1 cellular context compared by ENCODE assay signal in genomic region chr18:36450264-36450663, GRCh38.
TF ChIP-seq lines count a peak whose summit lies in the region.

No MANE protein-coding gene starts in this region.

TF ChIP-seq in HEK293, 187 proteins besides CTCF, POLR2A, EP300 and RAD21 (continued from another document and continues in another):
- TF ChIP-seq ZNF362 (tag by site-specific recombination; IDR thresholded peaks at IDR 0.05), result no peak
- no peak for TF ChIP-seq ZBTB48 (tag by site-specific recombination; IDR thresholded peaks at IDR 0.05)
- TF ChIP-seq SP3 (tag by site-specific recombination; IDR thresholded peaks at IDR 0.05), result no peak
- no peak for TF ChIP-seq ZNF350 (tag by site-specific recombination; IDR thresholded peaks at IDR 0.05)
- TF ChIP-seq PRDM4 (tag by site-specific recombination; IDR thresholded peaks at IDR 0.05), result no peak
- TF ChIP-seq ZNF776 (tag by site-specific recombination; IDR thresholded peaks at IDR 0.05; ENCODE audit: borderline replicate concordance), result no peak
- no peak for TF ChIP-seq ZNF311 (tag by site-specific recombination; IDR thresholded peaks at IDR 0.05; ENCODE audit: borderline replicate concordance)
- no peak for TF ChIP-seq ZFP37 (tag by site-specific recombination; IDR thresholded peaks at IDR 0.05)
- TF ChIP-seq ZSCAN16 (tag by site-specific recombination; IDR thresholded peaks at IDR 0.05), result no peak
- TF ChIP-seq ZSCAN5A (tag by site-specific recombination; IDR thresholded peaks at IDR 0.05), result no peak
- no peak for TF ChIP-seq ZNF830 (tag by site-specific recombination; IDR thresholded peaks at IDR 0.05; ENCODE audit: low read depth)
- 0 out of 2 replicates have a peak, but pooled peaks have one; percentile 39 for TF ChIP-seq ZNF501 (tag by site-specific recombination; IDR thresholded peaks at IDR 0.05)
- TF ChIP-seq ZNF76 (tag by site-specific recombination; IDR thresholded peaks at IDR 0.05; ENCODE audit: borderline replicate concordance, low read depth), result no peak
- TF ChIP-seq ZNF768 (tag by site-specific recombination; IDR thresholded peaks at IDR 0.05), result no peak
- TF ChIP-seq ZBTB8A (tag by site-specific recombination; IDR thresholded peaks at IDR 0.05), result peak; percentile 51; the same call in 1 of the 2 replicates
- no peak for TF ChIP-seq ZBTB49 (tag by site-specific recombination; IDR thresholded peaks at IDR 0.05; ENCODE audit: low read depth)
- TF ChIP-seq ZNF394 (tag by site-specific recombination; IDR thresholded peaks at IDR 0.05; ENCODE audit: borderline replicate concordance), result peak; percentile 84
- TF ChIP-seq ZNF624 (tag by site-specific recombination; IDR thresholded peaks at IDR 0.05), result no peak
- 0 out of 2 replicates have a peak, but pooled peaks have one; percentile 25 for TF ChIP-seq ZNF664 (tag by site-specific recombination; IDR thresholded peaks at IDR 0.05)
- no peak for TF ChIP-seq ZNF341 (tag by site-specific recombination; IDR thresholded peaks at IDR 0.05; ENCODE audit: low read depth)
- TF ChIP-seq SETDB1 (IDR thresholded peaks at IDR 0.05; ENCODE audit: insufficient read length, low read length), result no peak
- TF ChIP-seq ZNF558 (tag by site-specific recombination; IDR thresholded peaks at IDR 0.05), result peak; percentile 51; the same call in 1 of the 2 replicates
- peak; percentile 62 for TF ChIP-seq ZBTB11 (tag by site-specific recombination; conservative IDR thresholded peaks at IDR 0.05; ENCODE audit: low read depth)
- no peak for TF ChIP-seq ZNF48 (tag by site-specific recombination; IDR thresholded peaks at IDR 0.05)
- TF ChIP-seq REPIN1 (tag by site-specific recombination; IDR thresholded peaks at IDR 0.05; ENCODE audit: low read depth), result no peak
- no peak for TF ChIP-seq PRDM6 (tag by site-specific recombination; IDR thresholded peaks at IDR 0.05)
- no peak for TF ChIP-seq ATF2 (tag by site-specific recombination; IDR thresholded peaks at IDR 0.05; ENCODE audit: low read depth)
- no peak for TF ChIP-seq HOXA7 (CRISPR knock-in tag; IDR thresholded peaks at IDR 0.05; ENCODE audit: borderline replicate concordance)
- TF ChIP-seq ZNF266 (tag by site-specific recombination; IDR thresholded peaks at IDR 0.05; ENCODE audit: low read depth), result 0 out of 2 replicates have a peak, but pooled peaks have one; percentile 37
- no peak for TF ChIP-seq TSHZ1 (tag by site-specific recombination; IDR thresholded peaks at IDR 0.05; ENCODE audit: borderline replicate concordance)
- peak; percentile 29; the same call in 1 of the 2 replicates for TF ChIP-seq ZIC2 (tag by site-specific recombination; IDR thresholded peaks at IDR 0.05)
- TF ChIP-seq ZEB2 (tag by site-specific recombination; IDR thresholded peaks at IDR 0.05), result no peak
- TF ChIP-seq MEIS1 (CRISPR knock-in tag; IDR thresholded peaks at IDR 0.05; ENCODE audit: borderline replicate concordance), result no peak
- no peak for TF ChIP-seq ZNF132 (tag by site-specific recombination; IDR thresholded peaks at IDR 0.05; ENCODE audit: borderline replicate concordance)
- no peak for TF ChIP-seq SP2 (tag by site-specific recombination; IDR thresholded peaks at IDR 0.05)
- TF ChIP-seq KLF7 (tag by site-specific recombination; IDR thresholded peaks at IDR 0.05; ENCODE audit: borderline replicate concordance), result no peak
- no peak for TF ChIP-seq ZFP69B (tag by site-specific recombination; IDR thresholded peaks at IDR 0.05)
- peak; percentile 58; the same call in 1 of the 2 replicates for TF ChIP-seq ZNF140 (tag by site-specific recombination; IDR thresholded peaks at IDR 0.05)
- no peak for TF ChIP-seq WT1 (tag by site-specific recombination; IDR thresholded peaks at IDR 0.05)
- no peak for TF ChIP-seq ZBTB10 (tag by site-specific recombination; IDR thresholded peaks at IDR 0.05)
- no peak for TF ChIP-seq BCL11A (tag by site-specific recombination; IDR thresholded peaks at IDR 0.05; ENCODE audit: low read depth)
